ENCODE assay signal across 10 cellular contexts in genomic region chr2:10327896-10328666, GRCh38. TPM values are rescaled to one million over a fixed set of nuclear protein-coding genes. Genes with fewer than 3 reads are reported as not detected.
A peak's percentile ranks its signal among the peaks of the same experiment; 100 is the strongest.
DNase-seq lines count a peak whose midpoint lies in the region; ATAC-seq, FAIRE-seq and TF ChIP-seq lines count a peak whose summit lies in the region.
"Had no signal": no experiment of that assay in that cellular context is flagged by ENCODE, and none has a peak within 500 bp of the region (broad histone marks: within the 10 kb centered on the region; RNA-seq: fewer than 3 reads in every experiment).

No MANE protein-coding gene starts in this region.

- intact Hi-C loops in activated CD8-positive, alpha-beta T cell treated with anti-CD3 and anti-CD28 coated beads for 36 hours (cut with micrococcal nuclease): no loop called here

- no peaks in the 10 kb centered on the region for H3K27me3 Mint-ChIP-seq in activated CD8-positive, alpha-beta T cell treated with anti-CD3 and anti-CD28 coated beads for 36 hours
- H3K27me3 Mint-ChIP-seq in activated CD8-positive, alpha-beta T cell treated with anti-CD3 and anti-CD28 coated beads, Interleukin-2, amount 10 ng/mL, durations not matched to agents 7 days and 5 days (ENCODE audit: low read depth): no peaks in the 10 kb centered on the region
- H3K27me3 Mint-ChIP-seq in activated naive CD8-positive, alpha-beta T cell: no peaks in the 10 kb centered on the region

- peak overlapping the region; percentile 7 for H3K4me3 Mint-ChIP-seq in activated CD8-positive, alpha-beta T cell treated with anti-CD3 and anti-CD28 coated beads for 36 hours
- no peak overlapping the region for H3K4me3 Mint-ChIP-seq in activated CD8-positive, alpha-beta T cell treated with anti-CD3 and anti-CD28 coated beads, Interleukin-2, amount 10 ng/mL, durations not matched to agents 7 days and 5 days
- peak overlapping the region; percentile 31 for H3K4me3 Mint-ChIP-seq in activated naive CD8-positive, alpha-beta T cell
- H3K4me3 Mint-ChIP-seq in stimulated activated effector memory CD8-positive, alpha-beta T cell treated with anti-CD3 and anti-CD28 coated beads, Interleukin-12 subunit alpha, Interleukin-12 subunit beta, amount 100 ng/mL, for 72 hours: peak overlapping the region; percentile 38
- H3K4me3 Mint-ChIP-seq: nephron had no signal

- in situ Hi-C loops in GM13977 (cut with MboI; ENCODE audit: low pct_unique_long_range_greater_than_20kb, low sequenced_read_pairs, unreplicated experiment): no loop called here

- H3K27ac Mint-ChIP-seq in activated CD8-positive, alpha-beta T cell treated with anti-CD3 and anti-CD28 coated beads for 36 hours: peak overlapping the region; percentile 91
- H3K27ac Mint-ChIP-seq in activated CD8-positive, alpha-beta T cell treated with anti-CD3 and anti-CD28 coated beads, Interleukin-2, amount 10 ng/mL, durations not matched to agents 7 days and 5 days: no peak overlapping the region
- peak overlapping the region; percentile 90 for H3K27ac Mint-ChIP-seq in activated naive CD8-positive, alpha-beta T cell
- peak overlapping the region; percentile 98 for H3K27ac Mint-ChIP-seq in stimulated activated effector memory CD8-positive, alpha-beta T cell treated with anti-CD3 and anti-CD28 coated beads, Interleukin-12 subunit alpha, Interleukin-12 subunit beta, amount 100 ng/mL, for 72 hours
- H3K27ac Mint-ChIP-seq: nephron had no signal

- no peak for FAIRE-seq in HTR-8/SVneo (lab: Jason Lieb, UNC)

- no peak for ATAC-seq in activated CD8-positive, alpha-beta T cell treated with anti-CD3 and anti-CD28 coated beads for 36 hours
- ATAC-seq in activated CD8-positive, alpha-beta T cell treated with anti-CD3 and anti-CD28 coated beads, Interleukin-2, amount 10 ng/mL, durations not matched to agents 7 days and 5 days: no peak
- ATAC-seq in stimulated activated effector memory CD8-positive, alpha-beta T cell treated with anti-CD3 and anti-CD28 coated beads, Interleukin-12 subunit alpha, Interleukin-12 subunit beta, amount 100 ng/mL, for 72 hours: no peak
- ATAC-seq in GM18858 (IDR thresholded peaks at IDR 0.05; ENCODE audit: unreplicated experiment): no peak

- H3K4me1 Mint-ChIP-seq in activated CD8-positive, alpha-beta T cell treated with anti-CD3 and anti-CD28 coated beads for 36 hours (ENCODE audit: low read depth): peaks cover 83% of the 10 kb centered on the region
- peaks cover 64% of the 10 kb centered on the region for H3K4me1 Mint-ChIP-seq in activated CD8-positive, alpha-beta T cell treated with anti-CD3 and anti-CD28 coated beads, Interleukin-2, amount 10 ng/mL, durations not matched to agents 7 days and 5 days (ENCODE audit: low read depth)
- H3K4me1 Mint-ChIP-seq in activated naive CD8-positive, alpha-beta T cell (ENCODE audit: low read depth): peaks cover 92% of the 10 kb centered on the region
- peaks cover 86% of the 10 kb centered on the region for H3K4me1 Mint-ChIP-seq in stimulated activated effector memory CD8-positive, alpha-beta T cell treated with anti-CD3 and anti-CD28 coated beads, Interleukin-12 subunit alpha, Interleukin-12 subunit beta, amount 100 ng/mL, for 72 hours

- no peaks in the 10 kb centered on the region for H3K9me3 Mint-ChIP-seq in activated CD8-positive, alpha-beta T cell treated with anti-CD3 and anti-CD28 coated beads for 36 hours
- H3K9me3 Mint-ChIP-seq in activated CD8-positive, alpha-beta T cell treated with anti-CD3 and anti-CD28 coated beads, Interleukin-2, amount 10 ng/mL, durations not matched to agents 7 days and 5 days (ENCODE audit: insufficient read depth): no peaks in the 10 kb centered on the region
- no peaks in the 10 kb centered on the region for H3K9me3 Mint-ChIP-seq in activated naive CD8-positive, alpha-beta T cell (ENCODE audit: low read depth)
- H3K9me3 Mint-ChIP-seq in stimulated activated effector memory CD8-positive, alpha-beta T cell treated with anti-CD3 and anti-CD28 coated beads, Interleukin-12 subunit alpha, Interleukin-12 subunit beta, amount 100 ng/mL, for 72 hours: no peaks in the 10 kb centered on the region
- H3K9me3 Mint-ChIP-seq: nephron had no signal

- POLR2A ChIA-PET in activated CD8-positive, alpha-beta T cell treated with anti-CD3 and anti-CD28 coated beads for 36 hours (lab: Charles Lee): interaction anchor here (0.9 to 5.7 kb wide), 5 partner anchors 21 to 205 kb away, joined by 3 to 59 read pairs (median 4); partner anchors contain the start of genes HPCAL1 and RRM2
- POLR2A ChIA-PET in activated CD8-positive, alpha-beta T cell treated with anti-CD3 and anti-CD28 coated beads, Interleukin-2, amount 10 ng/mL, durations not matched to agents 7 days and 5 days (lab: Charles Lee): interaction anchor here (4.8 kb wide), 1 partner anchor 25 kb away, joined by 47 read pairs; the partner anchor contains the start of gene HPCAL1

- CTCF ChIA-PET in activated CD8-positive, alpha-beta T cell treated with anti-CD3 and anti-CD28 coated beads for 36 hours (lab: Charles Lee): interaction anchor here (0.9 to 7.2 kb wide), 7 partner anchors 10 to 186 kb away, joined by 3 to 61 read pairs (median 4); partner anchors contain the start of gene HPCAL1
- CTCF ChIA-PET in activated CD8-positive, alpha-beta T cell treated with anti-CD3 and anti-CD28 coated beads, Interleukin-2, amount 10 ng/mL, durations not matched to agents 7 days and 5 days (lab: Charles Lee): interaction anchor here (1.0 to 5.7 kb wide), 6 partner anchors 17 to 107 kb away, joined by 3 to 63 read pairs (median 7); partner anchors contain the start of gene HPCAL1

- H3K36me3 Mint-ChIP-seq in activated CD8-positive, alpha-beta T cell treated with anti-CD3 and anti-CD28 coated beads for 36 hours (ENCODE audit: low read depth): peaks cover 23% of the 10 kb centered on the region
- peaks cover 10% of the 10 kb centered on the region for H3K36me3 Mint-ChIP-seq in activated CD8-positive, alpha-beta T cell treated with anti-CD3 and anti-CD28 coated beads, Interleukin-2, amount 10 ng/mL, durations not matched to agents 7 days and 5 days (ENCODE audit: low read depth)
- no peaks in the 10 kb centered on the region for H3K36me3 Mint-ChIP-seq in activated naive CD8-positive, alpha-beta T cell
- peaks cover 30% of the 10 kb centered on the region for H3K36me3 Mint-ChIP-seq in stimulated activated effector memory CD8-positive, alpha-beta T cell treated with anti-CD3 and anti-CD28 coated beads, Interleukin-12 subunit alpha, Interleukin-12 subunit beta, amount 100 ng/mL, for 72 hours

- TF ChIP-seq CTCF in activated CD8-positive, alpha-beta T cell treated with anti-CD3 and anti-CD28 coated beads for 36 hours (IDR thresholded peaks at IDR 0.05): no peak
- TF ChIP-seq CTCF in GM13977 (IDR thresholded peaks at IDR 0.05; ENCODE audit: extremely low read depth, insufficient read depth, missing control alignments): no peak

- peak; percentile 47 for DNase-seq in activated CD8-positive, alpha-beta T cell treated with anti-CD3 and anti-CD28 coated beads for 36 hours
- DNase-seq in activated CD8-positive, alpha-beta T cell treated with anti-CD3 and anti-CD28 coated beads, Interleukin-2, amount 10 ng/mL, durations not matched to agents 7 days and 5 days: no peak
- DNase-seq in NCI-H1694 (lab: John Stamatoyannopoulos, UW) (peak; percentile 30), HTR-8/SVneo (ENCODE audit: insufficient read length, low spot score) (no peak), GM13977 (ENCODE audit: low spot score) (no peak)
- DNase-seq in stimulated activated effector memory CD8-positive, alpha-beta T cell treated with anti-CD3 and anti-CD28 coated beads, Interleukin-12 subunit alpha, Interleukin-12 subunit beta, amount 100 ng/mL, for 72 hours (ENCODE audit: low spot score in 2 of 2): no peak
- DNase-seq: NCI-H1048 had no signal

RNA-seq across cellular contexts. Expression of gene HPCAL1, which starts 25.4 kb away (rescaled TPM):
- 100 to 1,000 TPM; 166 to 170 TPM for total RNA-seq in activated CD8-positive, alpha-beta T cell treated with anti-CD3 and anti-CD28 coated beads for 36 hours
- total RNA-seq in activated CD8-positive, alpha-beta T cell treated with anti-CD3 and anti-CD28 coated beads, Interleukin-2, amount 10 ng/mL, durations not matched to agents 7 days and 5 days: 10 to 100 TPM; 55.8 to 56.6 TPM

Comparison
In these comparisons a context has a peak if more than half of its experiments do, and no peak if none do; other contexts are left out.
1. DNase-seq: peak in activated CD8-positive, alpha-beta T cell treated with anti-CD3 and anti-CD28 coated beads for 36 hours (single experiment) and NCI-H1694 (single experiment); none in activated CD8-positive, alpha-beta T cell treated with anti-CD3 and anti-CD28 coated beads, Interleukin-2, amount 10 ng/mL, durations not matched to agents 7 days and 5 days (single experiment), stimulated activated effector memory CD8-positive, alpha-beta T cell treated with anti-CD3 and anti-CD28 coated beads, Interleukin-12 subunit alpha, Interleukin-12 subunit beta, amount 100 ng/mL, for 72 hours (0 of 2), HTR-8/SVneo (single experiment) and GM13977 (single experiment).